In genomic region chr1:236211815-236212214, GRCh38 we compare ENCODE assay signal across 17 cellular contexts.
DNase-seq lines count a peak whose midpoint lies in the region; ATAC-seq, FAIRE-seq and TF ChIP-seq lines count a peak whose summit lies in the region.
"Had no signal": no experiment of that assay in that cellular context is flagged by ENCODE, and none has a peak within 500 bp of the region (broad histone marks: within the 10 kb centered on the region; RNA-seq: fewer than 3 reads in every experiment).

No MANE protein-coding gene starts in this region.

- TF ChIP-seq CTCF in D721Med (IDR thresholded peaks at IDR 0.05; ENCODE audit: insufficient read depth, missing control alignments) (no peak), GM12878 (IDR thresholded peaks at IDR 0.05 in 2 of 3, conservative IDR thresholded peaks at IDR 0.05 in 1 of 3; ENCODE audit: control insufficient read depth in 2 of 3, extremely low read depth in 1 of 3, insufficient read depth in 1 of 3, low read depth in 3 of 3, low read length in 3 of 3) (no peak)

- intact Hi-C loops in GM12878 (cut with micrococcal nuclease; ENCODE audit: unreplicated experiment) = no loop called here

- TF ChIP-seq RAD21 in GM12878 (IDR thresholded peaks at IDR 0.05; ENCODE audit: insufficient read depth, low read depth, low read length) = no peak

- POLR2A ChIA-PET in GM12878 (lab: Charles Lee) = no interaction called here

- no peaks in the 10 kb centered on the region for H4K20me1 ChIP-seq in GM12878 (ENCODE audit: control insufficient read depth, insufficient read depth)

- in situ Hi-C loops in GM12878 (cut with MboI) = no loop called here

- peak; percentile 11 for FAIRE-seq in D721Med (lab: Jason Lieb, UNC)
- FAIRE-seq in GM12891 (lab: Jason Lieb, UNC) = no peak
- FAIRE-seq in GM12878 (lab: Jason Lieb, UNC) = no peak
- FAIRE-seq: G401.6, GM18507, H54 had no signal

- BruUV-seq in GM12878 (replicated peaks; lab: Mats Ljungman, UMichigan) = no TSS peak

- no peaks in the 10 kb centered on the region for H3K9me3 ChIP-seq in GM12878 (replicated peaks; ENCODE audit: control insufficient read depth, insufficient read depth, low read length)
- H3K9me3 ChIP-seq: HAP-1 had no signal

- DNase-seq in D721Med (ENCODE audit: insufficient read length, low spot score) (no peak), GM12891 (ENCODE audit: insufficient read length, low spot score) (no peak), GM12878 (ENCODE audit: low read depth, low spot score) (no peak), NCI-H2227 (lab: John Stamatoyannopoulos, UW; ENCODE audit: unreplicated experiment) (no peak)
- DNase-seq: C1 segment of cervical spinal cord; Calu3; CD4-positive, alpha-beta memory T cell; COR-L47; DMS153; DND-41; GOT3 had no signal

- H3K36me3 ChIP-seq in GM12878 (ENCODE audit: control insufficient read depth in 2 of 2, insufficient read depth in 2 of 2, low read length in 1 of 2) = peaks cover 0 to 13% of the 10 kb centered on the region in 2 experiments
- H3K36me3 ChIP-seq: HAP-1 had no signal

- H3K4me3 ChIP-seq in GM12878 = no peak overlapping the region
- H3K4me3 ChIP-seq: HAP-1 had no signal

- WGBS in GM12878 (ENCODE audit: insufficient coverage, insufficient replicate concordance, low lambda C conversion rate, missing lambda C conversion rate) = 98% methylated on average over 5 of the region's 5 CpGs

- no peaks in the 10 kb centered on the region for H3K4me1 ChIP-seq in GM12878 (ENCODE audit: control insufficient read depth, insufficient read depth, low read length)
- H3K4me1 ChIP-seq: HAP-1 had no signal

- RAD21 ChIA-PET in GM12878 (lab: Charles Lee; ENCODE audit: unreplicated experiment) = no interaction called here

- no peak overlapping the region for H3K9ac ChIP-seq in GM12878 (ENCODE audit: control insufficient read depth, insufficient read depth, low read length)

- ATAC-seq in GM12878 = no peak
- no peak for ATAC-seq in HG03097 (IDR thresholded peaks at IDR 0.05; ENCODE audit: low FRiP score, unreplicated experiment)
- no peak for ATAC-seq in HG03457 (IDR thresholded peaks at IDR 0.05; ENCODE audit: unreplicated experiment)

- no peak for TF ChIP-seq EP300 in GM12878 (IDR thresholded peaks at IDR 0.05; ENCODE audit: borderline replicate concordance in 1 of 2, control insufficient read depth in 1 of 2, low read depth in 2 of 2, low read length in 2 of 2)

- no peaks in the 10 kb centered on the region for H3K79me2 ChIP-seq in GM12878 (ENCODE audit: control insufficient read depth, insufficient read depth, low read length)

- TF ChIP-seq POLR2A in GM12891 (IDR thresholded peaks at IDR 0.05; ENCODE audit: low read depth, low read length) = peak; percentile 42
- peak; percentile 42; the same call in 1 of the 2 replicates for TF ChIP-seq POLR2A in GM12878 (IDR thresholded peaks at IDR 0.05; ENCODE audit: low read depth, low read length)

- SMC1A ChIA-PET in GM12878 (lab: Charles Lee; ENCODE audit: uncharacterized antibody, unreplicated experiment) = interaction anchor here (1.1 to 1.4 kb wide), 3 partner anchors 8 to 33 kb away, joined by 3 to 5 read pairs (median 4); no protein-coding TSS in a partner anchor

- H3K4me2 ChIP-seq in GM12878 (ENCODE audit: control insufficient read depth, insufficient read depth) = no peak overlapping the region

- no peak overlapping the region for H3K27ac ChIP-seq in GM12878 (ENCODE audit: control insufficient read depth, insufficient read depth)

- H3K27me3 ChIP-seq in GM12878 (replicated peaks in 1 of 2; ENCODE audit: control insufficient read depth in 2 of 2, insufficient read depth in 2 of 2, low read length in 1 of 2) = no peaks in the 10 kb centered on the region

- no peak overlapping the region for H2AFZ ChIP-seq in GM12878 (ENCODE audit: control insufficient read depth, low read depth, low read length)

- CTCF ChIA-PET in GM12878 (lab: Yijun Ruan, JAX) = interaction anchor here (0.9 kb wide), 1 partner anchor 277 kb away, joined by 3 read pairs; no protein-coding TSS in a partner anchor

TF ChIP-seq in GM12891, 5 proteins besides CTCF, POLR2A, EP300 and RAD21:
- TF ChIP-seq SPI1 (IDR thresholded peaks at IDR 0.05; ENCODE audit: low read depth, low read length) = no peak
- TF ChIP-seq PAX5 (IDR thresholded peaks at IDR 0.05; ENCODE audit: insufficient read depth, low read length, severe bottlenecking) = no peak
- no peak; the same call in 1 of the 2 replicates for TF ChIP-seq POLR2AphosphoS5 (IDR thresholded peaks at IDR 0.05; ENCODE audit: low read depth, low read length)
- TF ChIP-seq TAF1 (IDR thresholded peaks at IDR 0.05; ENCODE audit: low read depth, low read length) = no peak
- no peak for TF ChIP-seq POU2F2 (IDR thresholded peaks at IDR 0.05; ENCODE audit: low read depth, low read length)

TF ChIP-seq in GM12878, 131 proteins besides CTCF, POLR2A, EP300 and RAD21:
- no peak for TF ChIP-seq ZNF687 (IDR thresholded peaks at IDR 0.05)
- TF ChIP-seq ESRRA (IDR thresholded peaks at IDR 0.05; ENCODE audit: low read length) = no peak
- no peak for TF ChIP-seq FOXK2 (IDR thresholded peaks at IDR 0.05)
TF ChIP-seq in GM12878: peak in this region for 0.
